Comparison of ENCODE assay signal across 20 cellular contexts in the genomic region with DNA sequence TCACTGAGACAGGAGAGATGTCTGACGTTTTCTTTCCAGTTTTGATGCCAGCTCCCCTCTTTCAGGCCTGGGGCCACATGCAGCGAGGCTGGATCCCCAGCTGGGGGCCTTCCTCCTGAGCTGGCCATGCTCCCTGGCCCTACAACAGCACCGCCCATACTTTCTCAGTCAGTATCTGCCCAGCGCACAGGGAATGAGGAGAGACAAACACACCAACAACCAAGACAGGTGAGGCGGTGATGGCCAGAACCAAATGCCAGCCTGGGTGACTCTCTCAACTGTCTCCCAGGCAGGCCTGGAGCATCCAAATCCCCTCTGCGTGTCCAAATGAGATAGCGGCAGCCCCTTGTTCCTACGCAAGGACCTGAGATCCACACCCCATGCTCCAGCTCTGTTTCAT.
"Had no signal": no experiment of that assay in that cellular context is flagged by ENCODE, and none has a peak within 500 bp of the region (broad histone marks: within the 10 kb centered on the region; RNA-seq: fewer than 3 reads in every experiment).

No MANE protein-coding gene starts in this region.

- H3K27ac ChIP-seq: brain microvascular endothelial cell, coronary artery, lower lobe of right lung, testis had no signal

- ATAC-seq: activated CD8-positive, alpha-beta T cell treated with anti-CD3 and anti-CD28 coated beads for 36 hours; activated naive CD4-positive, alpha-beta T cell treated with anti-CD3 and anti-CD28 coated beads, Interleukin-2, amount 50 U/mL, for 72 hours; activated T-cell treated with anti-CD3 and anti-CD28 coated beads, Interleukin-2, amount 50 U/mL, for 72 hours; heart left ventricle; left cardiac atrium; naive thymus-derived CD4-positive, alpha-beta T cell; stimulated activated naive CD8-positive, alpha-beta T cell treated with anti-CD3 and anti-CD28 coated beads, Interleukin-15, Interleukin-2, amounts not matched to agents 100 U/mL and 50 U/mL, for 24 hours had no signal

- H3K36me3 ChIP-seq: brain microvascular endothelial cell, heart left ventricle, lower lobe of right lung, right atrium auricular region had no signal

- H3K9me3 ChIP-seq: heart left ventricle, lower lobe of right lung, right atrium auricular region, testis had no signal

- DNase-seq: activated CD4-positive, alpha-beta T cell treated with anti-CD3 and anti-CD28 coated beads for 36 hours; activated CD8-positive, alpha-beta memory T cell treated with anti-CD3 and anti-CD28 coated beads, Interleukin-2, amount 50 U/mL, for 4 hours; activated CD8-positive, alpha-beta T cell treated with anti-CD3 and anti-CD28 coated beads for 36 hours; activated gamma-delta T cell; activated T-cell treated with anti-CD3 and anti-CD28 coated beads, Interleukin-2, amount 50 U/mL, for 72 hours; brain microvascular endothelial cell; effector CD4-positive, alpha-beta T cell; left cardiac atrium; lower lobe of right lung; naive thymus-derived CD4-positive, alpha-beta T cell; small intestine; stimulated activated CD4-positive, alpha-beta T cell treated with anti-CD3 and anti-CD28 coated beads, Interleukin-4, amount 100 ng/mL, for 4 hours; stimulated activated CD8-positive, alpha-beta memory T cell treated with anti-CD3 and anti-CD28 coated beads, Interleukin-4, amount 100 ng/mL, for 48 hours; stimulated activated naive CD8-positive, alpha-beta T cell treated with anti-CD3 and anti-CD28 coated beads, Interleukin-15, Interleukin-2, amounts not matched to agents 100 U/mL and 50 U/mL, for 24 hours; testis had no signal

- H3K27me3 ChIP-seq: right atrium auricular region, testis had no signal

- H3K27ac Mint-ChIP-seq: activated CD4-positive, alpha-beta T cell treated with anti-CD3 and anti-CD28 coated beads for 36 hours; activated CD8-positive, alpha-beta T cell treated with anti-CD3 and anti-CD28 coated beads for 36 hours; activated naive CD4-positive, alpha-beta T cell treated with anti-CD3 and anti-CD28 coated beads, Interleukin-2, amount 50 U/mL, for 72 hours; activated T-cell treated with anti-CD3 and anti-CD28 coated beads, Interleukin-2, amount 50 U/mL, for 72 hours had no signal

- H3K36me3 Mint-ChIP-seq: activated naive CD4-positive, alpha-beta T cell treated with anti-CD3 and anti-CD28 coated beads, Interleukin-2, amount 50 U/mL, for 72 hours; naive thymus-derived CD4-positive, alpha-beta T cell had no signal

- H3K4me1 Mint-ChIP-seq: central memory CD8-positive, alpha-beta T cell had no signal

- H3K9me3 Mint-ChIP-seq: activated CD8-positive, alpha-beta T cell treated with anti-CD3 and anti-CD28 coated beads for 36 hours; activated naive CD4-positive, alpha-beta T cell treated with anti-CD3 and anti-CD28 coated beads, Interleukin-2, amount 50 U/mL, for 72 hours; activated T-cell treated with anti-CD3 and anti-CD28 coated beads, Interleukin-2, amount 50 U/mL, for 72 hours; central memory CD8-positive, alpha-beta T cell had no signal

- H3K4me3 ChIP-seq: coronary artery, heart left ventricle, lower lobe of right lung, right atrium auricular region, testis had no signal

- H3K4me3 Mint-ChIP-seq: activated CD4-positive, alpha-beta T cell treated with anti-CD3 and anti-CD28 coated beads for 36 hours; activated CD8-positive, alpha-beta T cell treated with anti-CD3 and anti-CD28 coated beads for 36 hours; activated T-cell treated with anti-CD3 and anti-CD28 coated beads, Interleukin-2, amount 50 U/mL, for 72 hours had no signal
